In genomic region chr17:67096609-67097008, GRCh38 we compare ENCODE assay signal across 1 cellular context.
TF ChIP-seq lines count a peak whose summit lies in the region.

No MANE protein-coding gene starts in this region.

TF ChIP-seq in HepG2, 621 proteins besides CTCF, POLR2A, EP300 and RAD21 (continued from another document):
- TF ChIP-seq, protein P1, sequence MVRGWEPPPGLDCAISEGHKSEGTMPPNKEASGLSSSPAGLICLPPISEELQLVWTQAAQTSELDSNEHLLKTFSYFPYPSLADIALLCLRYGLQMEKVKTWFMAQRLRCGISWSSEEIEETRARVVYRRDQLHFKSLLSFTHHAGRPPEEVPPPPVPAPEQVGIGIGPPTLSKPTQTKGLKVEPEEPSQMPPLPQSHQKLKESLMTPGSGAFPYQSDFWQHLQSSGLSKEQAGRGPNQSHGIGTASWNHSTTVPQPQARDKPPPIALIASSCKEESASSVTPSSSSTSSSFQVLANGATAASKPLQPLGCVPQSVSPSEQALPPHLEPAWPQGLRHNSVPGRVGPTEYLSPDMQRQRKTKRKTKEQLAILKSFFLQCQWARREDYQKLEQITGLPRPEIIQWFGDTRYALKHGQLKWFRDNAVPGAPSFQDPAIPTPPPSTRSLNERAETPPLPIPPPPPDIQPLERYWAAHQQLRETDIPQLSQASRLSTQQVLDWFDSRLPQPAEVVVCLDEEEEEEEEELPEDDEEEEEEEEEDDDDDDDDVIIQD (CRISPR knock-in tag; IDR thresholded peaks at IDR 0.05; ENCODE audit: low read depth): no peak
- 0 out of 2 replicates have a peak, but pooled peaks have one; percentile 5 for TF ChIP-seq ZNF816 (CRISPR knock-in tag; IDR thresholded peaks at IDR 0.05; ENCODE audit: borderline replicate concordance)
TF ChIP-seq in HepG2: peak in this region for 1.
